Comparison of ENCODE assay signal across 32 cellular contexts in genomic region chr5:6108540-6108848, GRCh38.
"Had no signal": no experiment of that assay in that cellular context is flagged by ENCODE, and none has a peak within 500 bp of the region (broad histone marks: within the 10 kb centered on the region; RNA-seq: fewer than 3 reads in every experiment).

No MANE protein-coding gene starts in this region.

- H3K27ac Mint-ChIP-seq: immature natural killer cell; mesothelial cell of epicardium; naive B cell; natural killer cell; stimulated activated effector memory CD8-positive, alpha-beta T cell treated with anti-CD3 and anti-CD28 coated beads, Interleukin-12 subunit alpha, Interleukin-12 subunit beta, amount 100 ng/mL, for 72 hours; stimulated activated naive CD8-positive, alpha-beta T cell treated with anti-CD3 and anti-CD28 coated beads, Interleukin-15, Interleukin-2, amounts not matched to agents 100 ng/mL and 50 ng/mL, for 24 hours had no signal

- H3K27me3 Mint-ChIP-seq: naive B cell; stimulated activated naive CD8-positive, alpha-beta T cell treated with anti-CD3 and anti-CD28 coated beads, Interleukin-15, Interleukin-2, amounts not matched to agents 100 ng/mL and 50 ng/mL, for 24 hours had no signal

- H3K4me1 Mint-ChIP-seq: immature natural killer cell; mesothelial cell of epicardium; naive B cell; natural killer cell; stimulated activated effector memory CD8-positive, alpha-beta T cell treated with anti-CD3 and anti-CD28 coated beads, Interleukin-12 subunit alpha, Interleukin-12 subunit beta, amount 100 ng/mL, for 72 hours had no signal

- H3K9me3 ChIP-seq: left lung, lower lobe of right lung, pancreas, prostate gland, suprapubic skin, thoracic aorta, tibial artery, upper lobe of right lung had no signal

- H3K9me3 Mint-ChIP-seq: mesothelial cell of epicardium; natural killer cell; nephron progenitor cell; stimulated activated effector memory CD8-positive, alpha-beta T cell treated with anti-CD3 and anti-CD28 coated beads, Interleukin-12 subunit alpha, Interleukin-12 subunit beta, amount 100 ng/mL, for 72 hours; stimulated activated naive CD8-positive, alpha-beta T cell treated with anti-CD3 and anti-CD28 coated beads, Interleukin-15, Interleukin-2, amounts not matched to agents 100 ng/mL and 50 ng/mL, for 24 hours had no signal

- ATAC-seq: left colon; left lung; natural killer cell; pancreas; right cardiac atrium; sciatic nerve; stimulated activated effector memory CD8-positive, alpha-beta T cell treated with anti-CD3 and anti-CD28 coated beads, Interleukin-12 subunit alpha, Interleukin-12 subunit beta, amount 100 ng/mL, for 72 hours; upper lobe of right lung had no signal

- H3K36me3 Mint-ChIP-seq: immature natural killer cell; mesothelial cell of epicardium; naive B cell; natural killer cell; stimulated activated effector memory CD8-positive, alpha-beta T cell treated with anti-CD3 and anti-CD28 coated beads, Interleukin-12 subunit alpha, Interleukin-12 subunit beta, amount 100 ng/mL, for 72 hours had no signal

- FAIRE-seq: islet of Langerhans, kidney, pancreas, urothelium cell line had no signal

- DNase-seq: hypothalamus; immature natural killer cell; kidney; left colon; left lung; lower lobe of right lung; mammary epithelial cell; mesendoderm; naive B cell; natural killer cell; nephron progenitor cell; pancreas; posterior cingulate gyrus; retina; right cardiac atrium; stimulated activated CD4-positive, alpha-beta T cell treated with anti-CD3 and anti-CD28 coated beads, Interleukin-12 subunit alpha, Interleukin-12 subunit beta, amount 100 ng/mL, for 4 hours; stimulated activated CD4-positive, alpha-beta T cell treated with anti-CD3 and anti-CD28 coated beads, Interleukin-15, amount 100 ng/mL, for 24 hours; stimulated activated CD4-positive, alpha-beta T cell treated with anti-CD3 and anti-CD28 coated beads, Interleukin-4, amount 100 ng/mL, for 24 hours; stimulated activated naive CD4-positive, alpha-beta T cell; tibial artery; trophoblast cell; upper lobe of right lung had no signal

- H3K4me1 ChIP-seq: left lung, lower lobe of right lung, pancreas, prostate gland, suprapubic skin, tibial artery, upper lobe of right lung had no signal

- H3K27ac ChIP-seq: left lung, lower lobe of right lung, pancreas, prostate gland, skin epidermis, suprapubic skin, thoracic aorta, tibial artery, upper lobe of right lung had no signal

- H3K27me3 ChIP-seq: left lung, pancreas, suprapubic skin, tibial artery, upper lobe of right lung had no signal

- H3K36me3 ChIP-seq: left lung, lower lobe of right lung, pancreas, prostate gland, suprapubic skin, thoracic aorta, tibial artery, upper lobe of right lung had no signal

- H3K4me3 Mint-ChIP-seq: immature natural killer cell; mesothelial cell of epicardium; naive B cell; natural killer cell; nephron progenitor cell; stimulated activated effector memory CD8-positive, alpha-beta T cell treated with anti-CD3 and anti-CD28 coated beads, Interleukin-12 subunit alpha, Interleukin-12 subunit beta, amount 100 ng/mL, for 72 hours; stimulated activated naive CD8-positive, alpha-beta T cell treated with anti-CD3 and anti-CD28 coated beads, Interleukin-15, Interleukin-2, amounts not matched to agents 100 ng/mL and 50 ng/mL, for 24 hours had no signal

- H3K4me3 ChIP-seq: left lung, lower lobe of right lung, pancreas, prostate gland, skin epidermis, suprapubic skin, thoracic aorta, tibial artery, upper lobe of right lung had no signal
